ENCODE assay signal across 26 cellular contexts in the genomic region with DNA sequence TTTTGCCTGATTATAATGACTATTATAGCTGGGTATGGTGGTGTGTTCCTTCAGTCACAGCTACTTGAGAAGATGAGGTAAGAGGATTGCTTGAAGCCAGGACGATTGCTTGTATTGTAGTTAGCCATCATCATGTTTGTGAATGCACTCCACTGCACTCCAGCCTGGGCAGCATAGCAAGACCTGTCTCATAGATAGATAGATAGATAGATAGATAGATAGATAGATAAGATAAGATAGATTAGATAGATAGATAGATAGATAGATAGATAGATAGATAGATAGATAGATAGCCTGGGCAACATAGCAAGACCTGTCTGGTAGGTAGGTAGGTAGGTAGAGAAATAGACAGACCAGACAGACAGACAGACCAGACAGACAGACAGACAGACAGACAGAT.
"Had no signal": no experiment of that assay in that cellular context is flagged by ENCODE, and none has a peak within 500 bp of the region (broad histone marks: within the 10 kb centered on the region; RNA-seq: fewer than 3 reads in every experiment).

No MANE protein-coding gene starts in this region.

- ATAC-seq: left colon; left lung; lower lobe of right lung; naive thymus-derived CD4-positive, alpha-beta T cell; natural killer cell treated with Interleukin-12 subunit alpha and Interleukin-12 subunit beta and Interleukin-15 and Interleukin-18, amount 100 ng/mL, for 72 hours; right lobe of liver had no signal

- H3K4me1 ChIP-seq: left lung, lower lobe of right lung had no signal

- DNase-seq: hypothalamus; immature natural killer cell; kidney; left colon; left lung; lower lobe of right lung; mammary epithelial cell; mesendoderm; naive thymus-derived CD4-positive, alpha-beta T cell; ovary; right lobe of liver; stimulated activated CD4-positive, alpha-beta T cell treated with anti-CD3 and anti-CD28 coated beads, Interleukin-2, amount 100 ng/mL, for 24 hours; stimulated activated CD4-positive, alpha-beta T cell treated with anti-CD3 and anti-CD28 coated beads, Interleukin-4, amount 100 ng/mL, for 1 hour; stimulated activated naive CD4-positive, alpha-beta T cell; tibial artery; uterus had no signal

- H3K27ac Mint-ChIP-seq: immature natural killer cell; mesothelial cell of epicardium; natural killer cell treated with Interleukin-12 subunit alpha and Interleukin-12 subunit beta and Interleukin-15 and Interleukin-18, amount 100 ng/mL, for 72 hours; progenitor cell of endocrine pancreas; stimulated activated naive CD8-positive, alpha-beta T cell treated with anti-CD3 and anti-CD28 coated beads, Interleukin-15, Interleukin-2, amounts not matched to agents 100 ng/mL and 50 ng/mL, for 24 hours; type B pancreatic cell had no signal

- H3K27me3 Mint-ChIP-seq: naive thymus-derived CD4-positive, alpha-beta T cell; natural killer cell treated with Interleukin-12 subunit alpha and Interleukin-12 subunit beta and Interleukin-15 and Interleukin-18, amount 100 ng/mL, for 72 hours; progenitor cell of endocrine pancreas; stimulated activated naive CD8-positive, alpha-beta T cell treated with anti-CD3 and anti-CD28 coated beads, Interleukin-15, Interleukin-2, amounts not matched to agents 100 ng/mL and 50 ng/mL, for 24 hours; type B pancreatic cell had no signal

- H3K9me3 ChIP-seq: left lung, lower lobe of right lung, ovary, right atrium auricular region, right lobe of liver, suprapubic skin, thoracic aorta, tibial artery, uterus had no signal

- H3K36me3 ChIP-seq: lower lobe of right lung, ovary, right atrium auricular region, right lobe of liver, thoracic aorta, tibial artery, uterus had no signal

- H3K27ac ChIP-seq: left lung, lower lobe of right lung, ovary, right lobe of liver, suprapubic skin, thoracic aorta, tibial artery, uterus had no signal

- H3K4me1 Mint-ChIP-seq: immature natural killer cell, mesothelial cell of epicardium had no signal

- H3K4me2 ChIP-seq: smooth muscle cell had no signal

- H3K4me3 ChIP-seq: left lung, lower lobe of right lung, ovary, right atrium auricular region, right lobe of liver, smooth muscle cell, suprapubic skin, thoracic aorta, tibial artery, uterus had no signal

- FAIRE-seq: islet of Langerhans, kidney had no signal

- H3K4me3 Mint-ChIP-seq: immature natural killer cell; mesothelial cell of epicardium; naive thymus-derived CD4-positive, alpha-beta T cell; natural killer cell treated with Interleukin-12 subunit alpha and Interleukin-12 subunit beta and Interleukin-15 and Interleukin-18, amount 100 ng/mL, for 72 hours; stimulated activated naive CD8-positive, alpha-beta T cell treated with anti-CD3 and anti-CD28 coated beads, Interleukin-15, Interleukin-2, amounts not matched to agents 100 ng/mL and 50 ng/mL, for 24 hours; type B pancreatic cell had no signal

- H3K9me3 Mint-ChIP-seq: immature natural killer cell; mesothelial cell of epicardium; natural killer cell treated with Interleukin-12 subunit alpha and Interleukin-12 subunit beta and Interleukin-15 and Interleukin-18, amount 100 ng/mL, for 72 hours; stimulated activated naive CD8-positive, alpha-beta T cell treated with anti-CD3 and anti-CD28 coated beads, Interleukin-15, Interleukin-2, amounts not matched to agents 100 ng/mL and 50 ng/mL, for 24 hours; type B pancreatic cell had no signal

- H3K27me3 ChIP-seq: left lung, ovary, right atrium auricular region, right lobe of liver, suprapubic skin, tibial artery, uterus had no signal
